Comparison of ENCODE assay signal across 1 cellular context in the genomic region with DNA sequence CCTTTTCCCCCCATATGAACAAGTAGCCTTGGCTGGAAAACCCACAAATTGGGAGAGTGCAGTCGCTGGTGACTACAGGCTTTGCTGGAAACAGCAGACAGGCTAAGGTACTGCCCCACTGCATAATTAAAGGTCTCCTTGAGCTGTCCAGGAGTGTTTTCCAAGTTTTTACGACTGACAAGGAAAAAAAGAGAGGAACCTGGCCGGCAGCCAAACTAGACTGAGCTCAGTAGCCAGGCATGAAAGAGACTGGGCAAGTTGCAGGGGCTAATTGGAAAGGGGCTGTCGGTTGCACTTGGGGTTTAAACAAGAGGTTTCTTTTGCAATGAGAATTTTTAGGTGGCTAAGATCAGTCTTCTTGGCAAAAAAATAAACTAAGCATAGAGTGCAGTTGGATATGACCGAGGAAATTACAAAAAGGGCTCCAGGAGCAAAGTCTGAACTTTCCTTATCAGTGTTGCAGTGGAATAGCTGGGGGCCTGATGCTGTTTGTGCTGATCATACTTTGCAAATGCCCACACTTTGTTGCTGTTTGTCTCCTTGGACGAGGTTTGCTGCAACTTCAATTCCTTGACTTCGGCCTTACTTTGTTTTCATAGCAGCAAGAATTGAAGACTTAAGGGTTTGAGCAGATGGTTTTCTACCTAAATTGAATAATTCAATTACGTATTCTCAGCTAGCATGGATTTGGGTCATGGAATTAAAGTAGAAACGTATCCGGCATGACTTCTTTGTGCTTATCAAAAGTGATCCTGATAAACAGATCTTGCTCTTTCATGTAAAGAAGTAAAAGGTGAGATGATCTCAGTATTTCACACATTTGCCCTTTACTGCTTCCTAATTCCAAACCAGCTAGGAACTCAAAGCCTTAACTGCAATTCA.
A peak's percentile ranks its signal among the peaks of the same experiment; 100 is the strongest.
TF ChIP-seq lines count a peak whose summit lies in the region.

No MANE protein-coding gene starts in this region.

TF ChIP-seq in SK-N-SH, 30 proteins besides CTCF, POLR2A, EP300 and RAD21 (continued from another document):
- TF ChIP-seq, protein P1, sequence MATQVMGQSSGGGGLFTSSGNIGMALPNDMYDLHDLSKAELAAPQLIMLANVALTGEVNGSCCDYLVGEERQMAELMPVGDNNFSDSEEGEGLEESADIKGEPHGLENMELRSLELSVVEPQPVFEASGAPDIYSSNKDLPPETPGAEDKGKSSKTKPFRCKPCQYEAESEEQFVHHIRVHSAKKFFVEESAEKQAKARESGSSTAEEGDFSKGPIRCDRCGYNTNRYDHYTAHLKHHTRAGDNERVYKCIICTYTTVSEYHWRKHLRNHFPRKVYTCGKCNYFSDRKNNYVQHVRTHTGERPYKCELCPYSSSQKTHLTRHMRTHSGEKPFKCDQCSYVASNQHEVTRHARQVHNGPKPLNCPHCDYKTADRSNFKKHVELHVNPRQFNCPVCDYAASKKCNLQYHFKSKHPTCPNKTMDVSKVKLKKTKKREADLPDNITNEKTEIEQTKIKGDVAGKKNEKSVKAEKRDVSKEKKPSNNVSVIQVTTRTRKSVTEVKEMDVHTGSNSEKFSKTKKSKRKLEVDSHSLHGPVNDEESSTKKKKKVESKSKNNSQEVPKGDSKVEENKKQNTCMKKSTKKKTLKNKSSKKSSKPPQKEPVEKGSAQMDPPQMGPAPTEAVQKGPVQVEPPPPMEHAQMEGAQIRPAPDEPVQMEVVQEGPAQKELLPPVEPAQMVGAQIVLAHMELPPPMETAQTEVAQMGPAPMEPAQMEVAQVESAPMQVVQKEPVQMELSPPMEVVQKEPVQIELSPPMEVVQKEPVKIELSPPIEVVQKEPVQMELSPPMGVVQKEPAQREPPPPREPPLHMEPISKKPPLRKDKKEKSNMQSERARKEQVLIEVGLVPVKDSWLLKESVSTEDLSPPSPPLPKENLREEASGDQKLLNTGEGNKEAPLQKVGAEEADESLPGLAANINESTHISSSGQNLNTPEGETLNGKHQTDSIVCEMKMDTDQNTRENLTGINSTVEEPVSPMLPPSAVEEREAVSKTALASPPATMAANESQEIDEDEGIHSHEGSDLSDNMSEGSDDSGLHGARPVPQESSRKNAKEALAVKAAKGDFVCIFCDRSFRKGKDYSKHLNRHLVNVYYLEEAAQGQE (IDR thresholded peaks at IDR 0.05; ENCODE audit: low read depth, low read length), result peak; percentile 72; the same call in 1 of the 2 replicates
- no peak for TF ChIP-seq JUND (IDR thresholded peaks at IDR 0.05)
- TF ChIP-seq SMC3 (IDR thresholded peaks at IDR 0.05; ENCODE audit: low read depth, low read length), result peak; percentile 14; the same call in 1 of the 2 replicates
- TF ChIP-seq RXRA (IDR thresholded peaks at IDR 0.05; ENCODE audit: borderline replicate concordance, low read depth), result 0 out of 2 replicates have a peak, but pooled peaks have one; percentile 16
- TF ChIP-seq NRF1 (IDR thresholded peaks at IDR 0.05; ENCODE audit: low read depth, low read length), result no peak
- no peak for TF ChIP-seq MAX (IDR thresholded peaks at IDR 0.05; ENCODE audit: low read depth)
- TF ChIP-seq IRF3 (IDR thresholded peaks at IDR 0.05; ENCODE audit: low read depth, low read length), result no peak
- TF ChIP-seq FOXM1 (IDR thresholded peaks at IDR 0.05; ENCODE audit: low read depth), result 0 out of 2 replicates have a peak, but pooled peaks have one; percentile 4
- TF ChIP-seq MXI1 (IDR thresholded peaks at IDR 0.05; ENCODE audit: low read depth, low read length), result peak; percentile 4; the same call in 1 of the 2 replicates
- TF ChIP-seq USF2 (IDR thresholded peaks at IDR 0.05; ENCODE audit: borderline replicate concordance, low read depth, low read length), result no peak
- no peak for TF ChIP-seq GABPA (IDR thresholded peaks at IDR 0.05; ENCODE audit: low read depth)
- no peak for TF ChIP-seq USF1 (IDR thresholded peaks at IDR 0.05; ENCODE audit: borderline replicate concordance, low read depth)
